In genomic region chr1:66254785-66255184, GRCh38 we compare ENCODE assay signal across 12 cellular contexts.
"Had no signal": no experiment of that assay in that cellular context is flagged by ENCODE, and none has a peak within 500 bp of the region (broad histone marks: within the 10 kb centered on the region; RNA-seq: fewer than 3 reads in every experiment).

No MANE protein-coding gene starts in this region.

- ATAC-seq: foreskin keratinocyte, left cardiac atrium, lower lobe of right lung, T-cell had no signal

- H3K36me3 Mint-ChIP-seq: T-cell had no signal

- H3K27ac ChIP-seq: foreskin keratinocyte, lower lobe of right lung, ovary, sigmoid colon, thyroid gland had no signal

- H3K4me1 ChIP-seq: foreskin keratinocyte, thyroid gland had no signal

- H3K4me3 ChIP-seq: lower lobe of right lung, ovary, sigmoid colon, thyroid gland had no signal

- H3K36me3 ChIP-seq: lower lobe of right lung, ovary, sigmoid colon, thyroid gland had no signal

- H3K4me3 Mint-ChIP-seq: activated CD4-positive, alpha-beta T cell treated with anti-CD3 and anti-CD28 coated beads, Interleukin-2, amount 10 ng/mL, durations not matched to agents 24 days and 14 days; nephron progenitor cell; T-cell had no signal

- H3K9me3 ChIP-seq: lower lobe of right lung, ovary, sigmoid colon, thyroid gland had no signal

- H3K27me3 Mint-ChIP-seq: activated CD4-positive, alpha-beta T cell treated with anti-CD3 and anti-CD28 coated beads, Interleukin-2, amount 10 ng/mL, durations not matched to agents 24 days and 14 days; T-cell had no signal

- H3K27ac Mint-ChIP-seq: activated CD4-positive, alpha-beta T cell treated with anti-CD3 and anti-CD28 coated beads, Interleukin-2, amount 10 ng/mL, durations not matched to agents 24 days and 14 days; nephron progenitor cell had no signal

- H3K9me3 Mint-ChIP-seq: activated CD4-positive, alpha-beta T cell treated with anti-CD3 and anti-CD28 coated beads, Interleukin-2, amount 10 ng/mL, durations not matched to agents 24 days and 14 days; nephron progenitor cell; T-cell had no signal

- DNase-seq: activated CD4-positive, alpha-beta T cell treated with anti-CD3 and anti-CD28 coated beads, Interleukin-2, amount 10 ng/mL, durations not matched to agents 24 days and 14 days; activated CD8-positive, alpha-beta memory T cell treated with anti-CD3 and anti-CD28 coated beads for 24 hours; activated effector memory CD4-positive, alpha-beta T cell treated with anti-CD3 and anti-CD28 coated beads, Interleukin-2, amount 50 U/mL, for 16 hours; foreskin keratinocyte; left cardiac atrium; lower lobe of right lung; nephron progenitor cell; ovary; sigmoid colon; stimulated activated CD4-positive, alpha-beta T cell treated with anti-CD3 and anti-CD28 coated beads, Interleukin-2, amount 100 ng/mL, for 24 hours; T-cell; thyroid gland had no signal

- H3K27me3 ChIP-seq: foreskin keratinocyte, ovary, sigmoid colon, thyroid gland had no signal
